8 cellular contexts compared by ENCODE assay signal in genomic region chr12:53788892-53789291, GRCh38. TPM values are rescaled to one million over a fixed set of nuclear protein-coding genes. Genes with fewer than 3 reads are reported as not detected.
"Had no signal": no experiment of that assay in that cellular context is flagged by ENCODE, and none has a peak within 500 bp of the region (broad histone marks: within the 10 kb centered on the region; RNA-seq: fewer than 3 reads in every experiment).

No MANE protein-coding gene starts in this region.

- ATAC-seq: GM23338, HepG2 had no signal

- H3K27ac ChIP-seq: HL-60 had no signal

- H3K4me3 ChIP-seq: GM23338 had no signal

- DNase-seq: H9, HCEC 1CT, KBM-7 had no signal

RNA-seq across cellular contexts. Expression of gene CISTR, which starts 37.1 kb away (rescaled TPM):
- total RNA-seq: GM23338, H1, H9, HepG2, HT1080 had no signal
